17 cellular contexts compared by ENCODE assay signal in the genomic region with DNA sequence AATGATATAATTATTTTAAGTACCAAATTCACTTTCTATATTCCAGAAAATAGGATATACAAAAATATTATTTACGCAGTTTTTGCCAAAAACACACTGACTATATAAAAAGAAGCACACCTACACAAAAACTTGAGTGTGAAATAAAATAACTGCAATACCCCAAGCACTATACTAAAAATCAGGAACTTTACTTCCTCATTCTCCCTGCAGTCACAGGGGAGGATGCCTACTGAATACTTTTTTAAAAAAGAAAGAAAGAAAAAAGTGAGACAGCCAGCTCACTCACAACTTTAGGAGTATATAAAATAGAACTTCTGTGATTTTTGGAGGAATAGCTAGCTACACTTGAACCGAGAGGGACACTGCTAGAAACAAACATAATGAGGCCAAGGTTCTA.
"Had no signal": no experiment of that assay in that cellular context is flagged by ENCODE, and none has a peak within 500 bp of the region (broad histone marks: within the 10 kb centered on the region; RNA-seq: fewer than 3 reads in every experiment).

No MANE protein-coding gene starts in this region.

- H3K27me3 Mint-ChIP-seq: activated CD4-positive, alpha-beta T cell treated with anti-CD3 and anti-CD28 coated beads, Interleukin-2, amount 10 ng/mL, durations not matched to agents 7 days and 5 days; activated naive CD8-positive, alpha-beta T cell treated with anti-CD3 and anti-CD28 coated beads for 36 hours; brain; stimulated activated naive CD8-positive, alpha-beta T cell treated with anti-CD3 and anti-CD28 coated beads, Interleukin-15, Interleukin-2, amounts not matched to agents 100 ng/mL and 50 ng/mL, for 24 hours had no signal

- H3K4me3 Mint-ChIP-seq: activated CD4-positive, alpha-beta T cell treated with anti-CD3 and anti-CD28 coated beads, Interleukin-2, amount 10 ng/mL, durations not matched to agents 7 days and 5 days; activated naive CD8-positive, alpha-beta T cell treated with anti-CD3 and anti-CD28 coated beads for 36 hours; brain; stimulated activated naive CD8-positive, alpha-beta T cell treated with anti-CD3 and anti-CD28 coated beads, Interleukin-15, Interleukin-2, amounts not matched to agents 100 ng/mL and 50 ng/mL, for 24 hours had no signal

- H3K9me3 Mint-ChIP-seq: activated CD4-positive, alpha-beta T cell treated with anti-CD3 and anti-CD28 coated beads, Interleukin-2, amount 10 ng/mL, durations not matched to agents 7 days and 5 days; activated naive CD8-positive, alpha-beta T cell treated with anti-CD3 and anti-CD28 coated beads for 36 hours; stimulated activated naive CD8-positive, alpha-beta T cell treated with anti-CD3 and anti-CD28 coated beads, Interleukin-15, Interleukin-2, amounts not matched to agents 100 ng/mL and 50 ng/mL, for 24 hours had no signal

- DNase-seq: activated CD4-positive, alpha-beta T cell treated with anti-CD3 and anti-CD28 coated beads, Interleukin-2, amount 10 ng/mL, durations not matched to agents 7 days and 5 days; activated CD4-positive, CD25-positive, alpha-beta regulatory T cell; activated gamma-delta T cell treated with Interleukin-2 at 50 U/mL for 16 hours; activated naive CD8-positive, alpha-beta T cell treated with anti-CD3 and anti-CD28 coated beads for 36 hours; amygdala; central memory CD4-positive, alpha-beta T cell; effector CD4-positive, alpha-beta T cell; hippocampal formation; left lung; mammary epithelial cell; right cardiac atrium; stimulated activated CD4-positive, alpha-beta T cell treated with anti-CD3 and anti-CD28 coated beads, Interleukin-15, amount 100 ng/mL, for 24 hours; stimulated activated CD4-positive, alpha-beta T cell treated with anti-CD3 and anti-CD28 coated beads, Interleukin-4, amount 100 ng/mL, for 24 hours; T-helper 1 cell; upper lobe of left lung had no signal

- ATAC-seq: left lung, right cardiac atrium had no signal
